31 cellular contexts compared by ENCODE assay signal in the genomic region with DNA sequence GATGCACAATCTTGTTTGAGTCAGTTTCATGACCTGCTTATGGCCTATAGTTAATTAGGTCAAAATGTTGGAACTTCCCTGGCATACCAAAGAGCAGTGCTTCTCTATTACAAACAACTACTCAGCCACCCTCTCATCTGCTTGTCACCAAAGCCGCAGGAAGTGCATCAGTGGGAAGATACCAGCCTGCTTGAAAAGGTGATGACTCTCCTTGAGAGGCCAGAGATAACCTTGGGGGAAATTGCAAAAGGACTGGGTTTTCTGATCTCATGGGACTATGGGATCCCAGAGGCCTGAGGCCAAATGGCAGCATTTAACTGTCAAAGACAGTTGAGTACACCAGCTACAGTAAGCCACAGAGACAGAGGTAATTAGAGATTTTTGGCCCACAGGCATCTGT.
DNase-seq lines count a peak whose midpoint lies in the region; ATAC-seq and TF ChIP-seq lines count a peak whose summit lies in the region.
"Had no signal": no experiment of that assay in that cellular context is flagged by ENCODE, and none has a peak within 500 bp of the region (broad histone marks: within the 10 kb centered on the region; RNA-seq: fewer than 3 reads in every experiment).

No MANE protein-coding gene starts in this region.

- peak; percentile 66 for ATAC-seq in activated T-helper 17 cell treated with anti-CD3 and anti-CD28 coated beads, Interleukin-2, amount 50 U/mL, for 72 hours (replicated peaks)
- ATAC-seq in GM18870 (IDR thresholded peaks at IDR 0.05; ENCODE audit: unreplicated experiment): no peak
- no peak for ATAC-seq in HG03108 (IDR thresholded peaks at IDR 0.05; ENCODE audit: unreplicated experiment)
- ATAC-seq in GM19463 (IDR thresholded peaks at IDR 0.05; ENCODE audit: unreplicated experiment): no peak
- ATAC-seq: A549; esophagus mucosa; gastroesophageal sphincter; GM12878; left lung; naive thymus-derived CD4-positive, alpha-beta T cell; T-cell had no signal

- H3K9me3 Mint-ChIP-seq in activated T-helper 17 cell treated with anti-CD3 and anti-CD28 coated beads, Interleukin-2, amount 50 U/mL, for 72 hours: no peaks in the 10 kb centered on the region
- H3K9me3 Mint-ChIP-seq: activated CD4-positive, alpha-beta memory T cell treated with anti-CD3 and anti-CD28 coated beads, Interleukin-2, amount 10 ng/mL, durations not matched to agents 7 days and 5 days; activated naive CD8-positive, alpha-beta T cell treated with anti-CD3 and anti-CD28 coated beads for 36 hours; immature natural killer cell; mesothelial cell of epicardium; naive thymus-derived CD4-positive, alpha-beta T cell; T-cell had no signal

- DNase-seq in cardiac muscle cell (ENCODE audit: low read depth in 1 of 2, low spot score in 1 of 2): peak in 1 of 2 donors; percentile 43
- no peak for DNase-seq in right atrium auricular region (ENCODE audit: low spot score)
- peak; percentile 53 for DNase-seq in Jurkat, Clone E6-1 (ENCODE audit: low read depth, low spot score)
- DNase-seq in osteoblast (ENCODE audit: insufficient read length, low spot score, missing footprints): peak; percentile 47
- DNase-seq: activated CD4-positive, alpha-beta memory T cell treated with anti-CD3 and anti-CD28 coated beads, Interleukin-2, amount 10 ng/mL, durations not matched to agents 7 days and 5 days; activated CD4-positive, CD25-positive, alpha-beta regulatory T cell treated with anti-CD3 and anti-CD28 coated beads, Interleukin-2, amount 50 U/mL, for 72 hours; activated naive CD8-positive, alpha-beta T cell treated with anti-CD3 and anti-CD28 coated beads for 36 hours; central memory CD4-positive, alpha-beta T cell; DMS153; hypothalamus; immature natural killer cell; Kasumi-1; left lung; naive thymus-derived CD4-positive, alpha-beta T cell; NCI-H1048; NCI-H1694 treated with DMSO at 0.1 percent for 48 hours; NCI-H69; T-cell; trophoblast cell had no signal

- H3K9me3 ChIP-seq in cardiac muscle cell (ENCODE audit: low read depth) (no peaks in the 10 kb centered on the region), right atrium auricular region (no peaks in the 10 kb centered on the region), osteoblast (ENCODE audit: low read depth, low read length) (no peaks in the 10 kb centered on the region)
- H3K9me3 ChIP-seq: A549, ascending aorta, gastroesophageal sphincter, left lung had no signal

- no peak overlapping the region for H3K4me3 Mint-ChIP-seq in activated T-helper 17 cell treated with anti-CD3 and anti-CD28 coated beads, Interleukin-2, amount 50 U/mL, for 72 hours
- H3K4me3 Mint-ChIP-seq: activated CD4-positive, alpha-beta memory T cell treated with anti-CD3 and anti-CD28 coated beads, Interleukin-2, amount 10 ng/mL, durations not matched to agents 7 days and 5 days; activated naive CD8-positive, alpha-beta T cell treated with anti-CD3 and anti-CD28 coated beads for 36 hours; B cell; immature natural killer cell; mesothelial cell of epicardium; naive thymus-derived CD4-positive, alpha-beta T cell; T-cell had no signal

- no peak overlapping the region for H3K27ac Mint-ChIP-seq in activated T-helper 17 cell treated with anti-CD3 and anti-CD28 coated beads, Interleukin-2, amount 50 U/mL, for 72 hours
- H3K27ac Mint-ChIP-seq: activated CD4-positive, alpha-beta memory T cell treated with anti-CD3 and anti-CD28 coated beads, Interleukin-2, amount 10 ng/mL, durations not matched to agents 7 days and 5 days; activated naive CD8-positive, alpha-beta T cell treated with anti-CD3 and anti-CD28 coated beads for 36 hours; B cell; immature natural killer cell; mesothelial cell of epicardium; naive thymus-derived CD4-positive, alpha-beta T cell; T-cell had no signal

- H3K79me2 ChIP-seq in osteoblast (ENCODE audit: insufficient read depth, low read length): no peaks in the 10 kb centered on the region

- H3K4me2 ChIP-seq in osteoblast (ENCODE audit: insufficient read depth, low read length): no peak overlapping the region
- H3K4me2 ChIP-seq: A549 had no signal

- peaks cover 4% of the 10 kb centered on the region for H3K27me3 Mint-ChIP-seq in activated T-helper 17 cell treated with anti-CD3 and anti-CD28 coated beads, Interleukin-2, amount 50 U/mL, for 72 hours
- H3K27me3 Mint-ChIP-seq: activated CD4-positive, alpha-beta memory T cell treated with anti-CD3 and anti-CD28 coated beads, Interleukin-2, amount 10 ng/mL, durations not matched to agents 7 days and 5 days; activated naive CD8-positive, alpha-beta T cell treated with anti-CD3 and anti-CD28 coated beads for 36 hours; B cell; T-cell had no signal

- peaks cover 27% of the 10 kb centered on the region for H3K4me1 ChIP-seq in cardiac muscle cell (ENCODE audit: low read depth)
- no peaks in the 10 kb centered on the region for H3K4me1 ChIP-seq in right atrium auricular region
- H3K4me1 ChIP-seq in osteoblast (ENCODE audit: insufficient read depth, low read length): peaks cover 5% of the 10 kb centered on the region
- H3K4me1 ChIP-seq: A549, ascending aorta, gastroesophageal sphincter, left lung had no signal

- H3K4me1 Mint-ChIP-seq in activated T-helper 17 cell treated with anti-CD3 and anti-CD28 coated beads, Interleukin-2, amount 50 U/mL, for 72 hours: no peaks in the 10 kb centered on the region
- H3K4me1 Mint-ChIP-seq: activated CD4-positive, alpha-beta memory T cell treated with anti-CD3 and anti-CD28 coated beads, Interleukin-2, amount 10 ng/mL, durations not matched to agents 7 days and 5 days; activated naive CD8-positive, alpha-beta T cell treated with anti-CD3 and anti-CD28 coated beads for 36 hours; B cell; immature natural killer cell; naive thymus-derived CD4-positive, alpha-beta T cell; T-cell had no signal

- H3K4me3 ChIP-seq in cardiac muscle cell: no peak overlapping the region
- H3K4me3 ChIP-seq in right atrium auricular region: no peak overlapping the region
- no peak overlapping the region for H3K4me3 ChIP-seq in Jurkat, Clone E6-1 (ENCODE audit: low read length)
- H3K4me3 ChIP-seq in osteoblast (ENCODE audit: insufficient read depth, low read length): no peak overlapping the region
- H3K4me3 ChIP-seq: A549, ascending aorta, gastroesophageal sphincter, GM12878, left lung, skin epidermis had no signal

- H3K36me3 ChIP-seq in cardiac muscle cell: no peaks in the 10 kb centered on the region
- no peaks in the 10 kb centered on the region for H3K36me3 ChIP-seq in right atrium auricular region
- no peaks in the 10 kb centered on the region for H3K36me3 ChIP-seq in osteoblast (ENCODE audit: insufficient read depth, low read length)
- H3K36me3 ChIP-seq: ascending aorta, gastroesophageal sphincter, left lung had no signal

- TF ChIP-seq CTCF in cardiac muscle cell (IDR thresholded peaks at IDR 0.05; ENCODE audit: low read depth, low read length): no peak
- no peak for TF ChIP-seq CTCF in right atrium auricular region (IDR thresholded peaks at IDR 0.05)
- no peak for TF ChIP-seq CTCF in osteoblast (IDR thresholded peaks at IDR 0.05; ENCODE audit: extremely low read depth, low read depth, low read length)

- H3K27ac ChIP-seq in cardiac muscle cell (peak overlapping the region; percentile 8), right atrium auricular region (no peak overlapping the region), osteoblast (ENCODE audit: low read depth, low read length) (no peak overlapping the region)
- H3K27ac ChIP-seq: A549, ascending aorta, gastroesophageal sphincter, left lung, skin epidermis had no signal

- H2AFZ ChIP-seq in osteoblast (ENCODE audit: low read length): no peak overlapping the region

- H4K20me1 ChIP-seq in osteoblast (ENCODE audit: insufficient read depth, low read length): no peaks in the 10 kb centered on the region

- H3K27me3 ChIP-seq in cardiac muscle cell: no peaks in the 10 kb centered on the region
- no peaks in the 10 kb centered on the region for H3K27me3 ChIP-seq in right atrium auricular region
- H3K27me3 ChIP-seq in osteoblast (ENCODE audit: insufficient read depth, low read length): no peaks in the 10 kb centered on the region
- H3K27me3 ChIP-seq: ascending aorta, gastroesophageal sphincter, left lung had no signal

- no peaks in the 10 kb centered on the region for H3K36me3 Mint-ChIP-seq in activated T-helper 17 cell treated with anti-CD3 and anti-CD28 coated beads, Interleukin-2, amount 50 U/mL, for 72 hours (ENCODE audit: low read depth)
- H3K36me3 Mint-ChIP-seq: activated naive CD8-positive, alpha-beta T cell treated with anti-CD3 and anti-CD28 coated beads for 36 hours; mesothelial cell of epicardium; naive thymus-derived CD4-positive, alpha-beta T cell; T-cell had no signal
